Comparison of ENCODE assay signal across 8 cellular contexts in the genomic region with DNA sequence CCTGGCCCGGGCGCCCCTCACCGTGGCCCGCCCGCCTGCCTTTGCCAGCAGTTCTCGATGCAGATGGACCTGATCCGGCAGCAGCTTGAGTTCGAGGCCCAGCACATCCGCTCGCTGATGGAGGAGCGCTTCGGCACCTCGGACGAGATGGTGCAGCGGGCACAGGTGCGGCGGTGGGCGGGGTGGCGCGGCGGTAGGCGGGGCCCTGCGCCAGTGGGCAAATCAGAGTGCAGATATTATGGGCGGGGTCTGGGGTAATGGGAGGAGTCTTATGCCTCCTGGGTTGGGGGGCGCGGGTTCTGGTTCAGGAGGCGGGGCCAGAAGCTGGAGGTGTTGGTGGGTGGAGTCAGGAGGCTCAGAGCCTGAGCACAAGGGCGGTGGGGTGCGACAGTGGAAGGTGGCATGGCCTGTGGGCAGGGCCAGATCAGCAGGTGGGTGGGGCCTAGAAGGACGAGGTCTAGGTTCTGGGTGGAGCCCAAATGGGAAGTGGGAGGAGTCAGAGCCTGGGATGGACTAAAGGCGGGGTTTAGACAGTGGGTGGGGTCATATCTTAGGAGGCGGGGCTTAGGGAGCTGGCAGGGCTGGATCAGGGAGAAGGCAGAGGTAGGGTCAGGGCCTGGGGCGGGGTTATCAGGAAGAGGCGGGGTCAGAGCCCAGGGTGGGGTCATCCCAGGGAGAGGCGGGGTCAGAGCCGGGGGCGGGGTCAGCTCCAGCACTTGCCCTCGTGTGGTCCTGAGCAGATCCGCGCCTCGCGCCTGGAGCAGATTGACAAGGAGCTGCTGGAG. TPM values are rescaled to one million over a fixed set of nuclear protein-coding genes. Genes with fewer than 3 reads are reported as not detected.
DNase-seq lines count a peak whose midpoint lies in the region; ATAC-seq, FAIRE-seq and TF ChIP-seq lines count a peak whose summit lies in the region.

No MANE protein-coding gene starts in this region.

- no peak overlapping the region for H3K4me3 Mint-ChIP-seq in activated CD8-positive, alpha-beta memory T cell treated with anti-CD3 and anti-CD28 coated beads, Interleukin-2, amount 10 ng/mL, durations not matched to agents 7 days and 5 days
- no peak overlapping the region for H3K4me3 Mint-ChIP-seq in activated CD4-positive, alpha-beta memory T cell treated with anti-CD3 and anti-CD28 coated beads for 36 hours

- WGBS in thyroid gland, 2 donors = 5 to 10% methylated on average over 28 to 32 of the region's 42 CpGs

- peaks cover 19% of the 10 kb centered on the region for H3K27me3 ChIP-seq in thyroid gland

- H3K27ac Mint-ChIP-seq in activated CD8-positive, alpha-beta memory T cell treated with anti-CD3 and anti-CD28 coated beads, Interleukin-2, amount 10 ng/mL, durations not matched to agents 7 days and 5 days = no peak overlapping the region
- peak overlapping the region; percentile 8 for H3K27ac Mint-ChIP-seq in activated CD4-positive, alpha-beta memory T cell treated with anti-CD3 and anti-CD28 coated beads for 36 hours

- peak; percentile 74 for DNase-seq in activated CD8-positive, alpha-beta memory T cell treated with anti-CD3 and anti-CD28 coated beads, Interleukin-2, amount 10 ng/mL, durations not matched to agents 7 days and 5 days
- no peak for DNase-seq in activated CD8-positive, alpha-beta memory T cell treated with anti-CD3 and anti-CD28 coated beads for 24 hours
- DNase-seq in NCI-H2029 treated with DMSO at 0.1 percent for 48 hours (lab: John Stamatoyannopoulos, UW) (peak; percentile 90), fibroblast of the aortic adventitia (ENCODE audit: low read depth) (peak; percentile 56), thyroid gland (no peak), HTR-8/SVneo (ENCODE audit: insufficient read length, low spot score) (no peak)
- peak; percentile 79 for DNase-seq in activated CD4-positive, alpha-beta memory T cell treated with anti-CD3 and anti-CD28 coated beads for 36 hours
- DNase-seq in stimulated activated CD4-positive, alpha-beta T cell treated with anti-CD3 and anti-CD28 coated beads, Interleukin-15, amount 100 ng/mL, for 48 hours (ENCODE audit: low read depth in 2 of 2) = peak; percentile 55 to 64

- FAIRE-seq in HTR-8/SVneo (lab: Jason Lieb, UNC) = no peak

- peaks cover 48% of the 10 kb centered on the region for H3K27me3 Mint-ChIP-seq in activated CD8-positive, alpha-beta memory T cell treated with anti-CD3 and anti-CD28 coated beads, Interleukin-2, amount 10 ng/mL, durations not matched to agents 7 days and 5 days
- peaks cover 54% of the 10 kb centered on the region for H3K27me3 Mint-ChIP-seq in activated CD4-positive, alpha-beta memory T cell treated with anti-CD3 and anti-CD28 coated beads for 36 hours

- no peak overlapping the region for H3K27ac ChIP-seq in thyroid gland

- no peak for TF ChIP-seq POLR2A in thyroid gland (IDR thresholded peaks at IDR 0.05)

- H3K36me3 Mint-ChIP-seq in activated CD8-positive, alpha-beta memory T cell treated with anti-CD3 and anti-CD28 coated beads, Interleukin-2, amount 10 ng/mL, durations not matched to agents 7 days and 5 days = no peaks in the 10 kb centered on the region
- H3K36me3 Mint-ChIP-seq in activated CD4-positive, alpha-beta memory T cell treated with anti-CD3 and anti-CD28 coated beads for 36 hours = no peaks in the 10 kb centered on the region

- H3K4me1 ChIP-seq in thyroid gland = peaks cover 5 to 18% of the 10 kb centered on the region in 2 donors

- no peaks in the 10 kb centered on the region for H3K9me3 ChIP-seq in thyroid gland

- CTCF ChIA-PET in activated CD8-positive, alpha-beta memory T cell treated with anti-CD3 and anti-CD28 coated beads, Interleukin-2, amount 10 ng/mL, durations not matched to agents 7 days and 5 days (lab: Charles Lee) = interaction anchor here (1.0 to 2.7 kb wide), 4 partner anchors 10 to 153 kb away, joined by 4 to 15 read pairs (median 8); a partner anchor contains a TSS
- CTCF ChIA-PET in activated CD4-positive, alpha-beta memory T cell treated with anti-CD3 and anti-CD28 coated beads for 36 hours (lab: Charles Lee) = interaction anchor here (0.6 to 2.4 kb wide), 6 partner anchors 10 to 555 kb away, joined by 3 to 14 read pairs (median 3); no protein-coding TSS in a partner anchor

- TF ChIP-seq CTCF in fibroblast of the aortic adventitia (IDR thresholded peaks at IDR 0.05; ENCODE audit: insufficient read depth, low read length) = no peak
- TF ChIP-seq CTCF in thyroid gland (IDR thresholded peaks at IDR 0.05) = no peak

- H3K36me3 ChIP-seq in thyroid gland = no peaks in the 10 kb centered on the region

- H3K4me3 ChIP-seq in fibroblast of the aortic adventitia (ENCODE audit: low read depth, low read length) = no peak overlapping the region
- no peak overlapping the region for H3K4me3 ChIP-seq in thyroid gland (replicated peaks in 1 of 3)

- H3K9me3 Mint-ChIP-seq in activated CD8-positive, alpha-beta memory T cell treated with anti-CD3 and anti-CD28 coated beads, Interleukin-2, amount 10 ng/mL, durations not matched to agents 7 days and 5 days (ENCODE audit: low read depth) = no peaks in the 10 kb centered on the region
- H3K9me3 Mint-ChIP-seq in activated CD4-positive, alpha-beta memory T cell treated with anti-CD3 and anti-CD28 coated beads for 36 hours = no peaks in the 10 kb centered on the region

- ATAC-seq in activated CD8-positive, alpha-beta memory T cell treated with anti-CD3 and anti-CD28 coated beads, Interleukin-2, amount 10 ng/mL, durations not matched to agents 7 days and 5 days = peak; percentile 75

- POLR2A ChIA-PET in activated CD4-positive, alpha-beta memory T cell treated with anti-CD3 and anti-CD28 coated beads for 36 hours (lab: Charles Lee) = interaction anchor here (1.7 kb wide), 1 partner anchor 16 kb away, joined by 7 read pairs; no protein-coding TSS in a partner anchor

- intact Hi-C loops in activated CD4-positive, alpha-beta memory T cell treated with anti-CD3 and anti-CD28 coated beads for 36 hours (cut with micrococcal nuclease) = loop anchor here (5.0 to 10.0 kb wide), 2 partner anchors 37 to 309 kb away; a partner anchor contains a TSS
- intact Hi-C loops in thyroid gland (cut with DNase I) = no loop called here

- peaks cover 11% of the 10 kb centered on the region for H3K4me1 Mint-ChIP-seq in activated CD8-positive, alpha-beta memory T cell treated with anti-CD3 and anti-CD28 coated beads, Interleukin-2, amount 10 ng/mL, durations not matched to agents 7 days and 5 days
- peaks cover 25% of the 10 kb centered on the region for H3K4me1 Mint-ChIP-seq in activated CD4-positive, alpha-beta memory T cell treated with anti-CD3 and anti-CD28 coated beads for 36 hours (ENCODE audit: low read depth)

RNA-seq across cellular contexts. Expression of a gene that starts 5.6 kb away (rescaled TPM):
- under 1 TPM; 0.03 to 0.12 TPM for total RNA-seq in activated CD8-positive, alpha-beta memory T cell treated with anti-CD3 and anti-CD28 coated beads, Interleukin-2, amount 10 ng/mL, durations not matched to agents 7 days and 5 days
- total RNA-seq in activated CD4-positive, alpha-beta memory T cell treated with anti-CD3 and anti-CD28 coated beads for 36 hours = under 1 TPM; 0.07 to 0.15 TPM
- total RNA-seq in fibroblast of the aortic adventitia (ENCODE audit: low replicate concordance) (0.27 and 0.57 TPM in 2 replicates), thyroid gland (under 1 TPM in 3 of 4 donors, not detected in 1; under 0.01 to 0.20 (median 0.08) TPM)

RNA-seq across cellular contexts. Expression of a gene that starts 17.3 kb away (rescaled TPM):
- 1,000 to 10,000 TPM; 1,331 to 1,537 TPM for total RNA-seq in activated CD8-positive, alpha-beta memory T cell treated with anti-CD3 and anti-CD28 coated beads, Interleukin-2, amount 10 ng/mL, durations not matched to agents 7 days and 5 days
- 1,000 to 10,000 TPM; 1,642 to 1,717 TPM for total RNA-seq in activated CD4-positive, alpha-beta memory T cell treated with anti-CD3 and anti-CD28 coated beads for 36 hours
- total RNA-seq in fibroblast of the aortic adventitia (ENCODE audit: low replicate concordance) (567 and 712 TPM in 2 replicates), thyroid gland (1,000 to 10,000 TPM; 1,760 to 2,977 (median 2,488) TPM)

RNA-seq across cellular contexts. Expression of a gene that starts 23.5 kb away (rescaled TPM):
- total RNA-seq in activated CD8-positive, alpha-beta memory T cell treated with anti-CD3 and anti-CD28 coated beads, Interleukin-2, amount 10 ng/mL, durations not matched to agents 7 days and 5 days = 10 to 100 TPM; 43.3 to 48.9 TPM
- 10 to 100 TPM; 24.4 to 26.9 TPM for total RNA-seq in activated CD4-positive, alpha-beta memory T cell treated with anti-CD3 and anti-CD28 coated beads for 36 hours
- total RNA-seq in fibroblast of the aortic adventitia (ENCODE audit: low replicate concordance) = 13.2 and 26.8 TPM in 2 replicates
- total RNA-seq in thyroid gland = 10 to 100 TPM; 47.0 to 64.9 (median 56.5) TPM

RNA-seq across cellular contexts. Expression of a gene that starts 34.6 kb away (rescaled TPM):
- 1 to 10 TPM; 1.5 to 4.4 TPM for total RNA-seq in activated CD8-positive, alpha-beta memory T cell treated with anti-CD3 and anti-CD28 coated beads, Interleukin-2, amount 10 ng/mL, durations not matched to agents 7 days and 5 days
- 1 to 10 TPM; 1.5 to 2.7 TPM for total RNA-seq in activated CD4-positive, alpha-beta memory T cell treated with anti-CD3 and anti-CD28 coated beads for 36 hours
- total RNA-seq in fibroblast of the aortic adventitia (ENCODE audit: low replicate concordance) (0.25 and 2.2 TPM in 2 replicates), thyroid gland (10 to 100 TPM in 1 of 4 donors, 1 to 10 TPM in 3; 2.8 to 10.4 (median 6.3) TPM)

RNA-seq across cellular contexts. Expression of a gene that starts 35.5 kb away (rescaled TPM):
- total RNA-seq in activated CD8-positive, alpha-beta memory T cell treated with anti-CD3 and anti-CD28 coated beads, Interleukin-2, amount 10 ng/mL, durations not matched to agents 7 days and 5 days = 1 to 10 TPM; 1.0 to 1.3 TPM
- total RNA-seq in activated CD4-positive, alpha-beta memory T cell treated with anti-CD3 and anti-CD28 coated beads for 36 hours = 1 to 10 TPM; 1.8 to 1.9 TPM
- total RNA-seq in fibroblast of the aortic adventitia (ENCODE audit: low replicate concordance) = 0.65 and 2.8 TPM in 2 replicates
- 1 to 10 TPM; 4.2 to 8.5 (median 5.9) TPM for total RNA-seq in thyroid gland

Comparison
In these comparisons a context has a peak if more than half of its experiments do, and no peak if none do; other contexts are left out.
1. DNase-seq: peak in activated CD8-positive, alpha-beta memory T cell treated with anti-CD3 and anti-CD28 coated beads, Interleukin-2, amount 10 ng/mL, durations not matched to agents 7 days and 5 days (single experiment), NCI-H2029 treated with DMSO at 0.1 percent for 48 hours (single experiment), activated CD4-positive, alpha-beta memory T cell treated with anti-CD3 and anti-CD28 coated beads for 36 hours (single experiment), fibroblast of the aortic adventitia (single experiment) and stimulated activated CD4-positive, alpha-beta T cell treated with anti-CD3 and anti-CD28 coated beads, Interleukin-15, amount 100 ng/mL, for 48 hours (2 of 2); none in activated CD8-positive, alpha-beta memory T cell treated with anti-CD3 and anti-CD28 coated beads for 24 hours (single experiment), thyroid gland (0 of 2) and HTR-8/SVneo (single experiment).